In genomic region chr14:90111895-90112534, GRCh38 we compare ENCODE assay signal across 1 cellular context.
TF ChIP-seq lines count a peak whose summit lies in the region.

No MANE protein-coding gene starts in this region.

TF ChIP-seq in HCT116, 20 proteins besides CTCF, POLR2A, EP300 and RAD21 (continued from another document):
- no peak for TF ChIP-seq ZBTB33 (IDR thresholded peaks at IDR 0.05; ENCODE audit: extremely low read depth, insufficient replicate concordance, low read length)
- peak; percentile 83 for TF ChIP-seq FOSL1 (IDR thresholded peaks at IDR 0.05; ENCODE audit: low read depth)
- TF ChIP-seq ZFX (IDR thresholded peaks at IDR 0.05), result no peak
- no peak for TF ChIP-seq CBX3 (IDR thresholded peaks at IDR 0.05; ENCODE audit: low read depth)
- no peak for TF ChIP-seq EZH2phosphoT487 (IDR thresholded peaks at IDR 0.05; ENCODE audit: borderline replicate concordance)
- TF ChIP-seq SP1 (IDR thresholded peaks at IDR 0.05; ENCODE audit: low read depth), result peak; percentile 62
- TF ChIP-seq REST (IDR thresholded peaks at IDR 0.05; ENCODE audit: low read depth), result no peak
- TF ChIP-seq EZH2 (IDR thresholded peaks at IDR 0.05), result no peak
- peak; percentile 7 for TF ChIP-seq YY1 (IDR thresholded peaks at IDR 0.05; ENCODE audit: extremely low read depth, insufficient replicate concordance, low read depth, low read length)
- TF ChIP-seq SRF (IDR thresholded peaks at IDR 0.05; ENCODE audit: low read depth), result no peak
